15 cellular contexts compared by ENCODE assay signal in the genomic region with DNA sequence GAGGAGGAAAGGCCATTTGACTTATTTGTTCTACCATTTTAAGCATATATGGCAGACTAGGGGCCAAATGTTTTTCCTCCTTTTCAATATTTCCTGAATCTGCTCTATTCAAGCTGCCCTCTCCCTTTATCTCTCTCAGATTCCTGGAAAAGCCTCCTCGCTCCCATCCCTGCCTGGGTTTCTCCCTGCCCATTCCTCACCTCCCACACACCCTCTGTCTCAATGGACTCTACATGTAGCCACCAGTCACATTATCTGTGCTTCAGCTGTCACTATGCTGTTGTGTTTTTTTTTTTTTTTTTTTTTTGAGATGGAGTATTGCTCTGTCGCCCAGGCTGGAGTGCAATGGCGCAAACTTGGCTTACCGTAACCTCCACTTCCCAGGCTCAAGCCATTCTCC.
"Had no signal": no experiment of that assay in that cellular context is flagged by ENCODE, and none has a peak within 500 bp of the region (broad histone marks: within the 10 kb centered on the region; RNA-seq: fewer than 3 reads in every experiment).

No MANE protein-coding gene starts in this region.

- H3K9me3 Mint-ChIP-seq: activated naive CD4-positive, alpha-beta T cell treated with anti-CD3 and anti-CD28 coated beads, Interleukin-2, amount 50 U/mL, for 72 hours; dendritic cell treated with granulocyte-macrophage colony-stimulating factor and Interleukin-4, amounts not matched to agents 40 ng/mL and 50 ng/mL, for 4 days; natural killer cell had no signal

- H3K36me3 Mint-ChIP-seq: natural killer cell had no signal

- H3K4me3 ChIP-seq: right atrium auricular region, suprapubic skin had no signal

- H3K27me3 Mint-ChIP-seq: activated CD4-positive, alpha-beta T cell treated with anti-CD3 and anti-CD28 coated beads for 36 hours; dendritic cell treated with granulocyte-macrophage colony-stimulating factor and Interleukin-4, amounts not matched to agents 40 ng/mL and 50 ng/mL, for 4 days; progenitor cell of endocrine pancreas had no signal

- H3K9me3 ChIP-seq: right atrium auricular region, suprapubic skin had no signal

- H3K4me3 Mint-ChIP-seq: activated CD4-positive, alpha-beta T cell treated with anti-CD3 and anti-CD28 coated beads for 36 hours; dendritic cell treated with granulocyte-macrophage colony-stimulating factor and Interleukin-4, amounts not matched to agents 40 ng/mL and 50 ng/mL, for 4 days; natural killer cell had no signal

- H3K27ac Mint-ChIP-seq: activated CD4-positive, alpha-beta T cell treated with anti-CD3 and anti-CD28 coated beads for 36 hours; dendritic cell treated with granulocyte-macrophage colony-stimulating factor and Interleukin-4, amounts not matched to agents 40 ng/mL and 50 ng/mL, for 4 days; progenitor cell of endocrine pancreas had no signal

- DNase-seq: activated CD4-positive, alpha-beta T cell treated with anti-CD3 and anti-CD28 coated beads for 36 hours; activated effector memory CD4-positive, alpha-beta T cell treated with Interleukin-2 at 50 U/mL for 16 hours; effector memory CD4-positive, alpha-beta T cell; foreskin keratinocyte; mesenchymal stem cell; natural killer cell; small intestine; stimulated activated CD4-positive, alpha-beta T cell treated with anti-CD3 and anti-CD28 coated beads, Interleukin-4, amount 100 ng/mL, for 24 hours; stimulated activated naive CD4-positive, alpha-beta T cell treated with Interleukin-2 at 50 U/mL for 16 hours; trophoblast cell had no signal

- H3K27ac ChIP-seq: foreskin keratinocyte, right atrium auricular region, suprapubic skin had no signal

- ATAC-seq: activated CD4-positive, alpha-beta T cell treated with anti-CD3 and anti-CD28 coated beads for 36 hours; activated naive CD4-positive, alpha-beta T cell treated with anti-CD3 and anti-CD28 coated beads, Interleukin-2, amount 50 U/mL, for 72 hours; natural killer cell had no signal

- H3K27me3 ChIP-seq: foreskin keratinocyte, right atrium auricular region, suprapubic skin had no signal

- H3K4me1 ChIP-seq: foreskin keratinocyte, right atrium auricular region, suprapubic skin had no signal
